In the genomic region with DNA sequence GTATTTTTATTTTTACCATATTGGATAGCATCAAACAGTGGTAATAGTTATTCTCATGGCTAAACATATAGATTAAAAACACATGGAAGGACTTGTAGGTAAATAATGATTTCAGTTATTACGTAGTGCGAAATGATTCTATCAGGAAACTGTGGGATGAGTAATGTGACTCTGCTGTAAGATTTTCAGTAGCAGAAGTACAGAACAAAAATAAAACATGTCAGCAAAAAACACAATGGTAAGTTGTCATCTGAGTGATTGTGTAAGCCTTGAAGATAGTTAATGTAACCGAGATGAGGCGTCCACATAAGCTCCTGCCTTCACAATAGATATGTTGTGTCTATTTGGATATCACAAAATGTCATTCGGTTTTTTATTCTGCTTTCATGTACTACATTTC, we compare ENCODE assay signal across 10 cellular contexts.
A peak's percentile ranks its signal among the peaks of the same experiment; 100 is the strongest.
DNase-seq lines count a peak whose midpoint lies in the region; ATAC-seq lines count a peak whose summit lies in the region.
"Had no signal": no experiment of that assay in that cellular context is flagged by ENCODE, and none has a peak within 500 bp of the region (broad histone marks: within the 10 kb centered on the region; RNA-seq: fewer than 3 reads in every experiment).

No MANE protein-coding gene starts in this region.

- ATAC-seq in T-helper 17 cell (peak; percentile 85), GM18520 (IDR thresholded peaks at IDR 0.05; ENCODE audit: unreplicated experiment) (no peak)

- H3K36me3 ChIP-seq in effector memory CD4-positive, alpha-beta T cell (ENCODE audit: control insufficient read depth, insufficient read depth, low read length): no peaks in the 10 kb centered on the region

- DNase-seq in activated CD4-positive, alpha-beta T cell treated with anti-CD3 and anti-CD28 coated beads, Interleukin-2, amount 10 ng/mL, durations not matched to agents 24 days and 14 days: no peak
- DNase-seq in activated CD4-positive, alpha-beta T cell treated with anti-CD3 and anti-CD28 coated beads for 1 hour: no peak
- DNase-seq in T-helper 17 cell: no peak
- DNase-seq in effector memory CD4-positive, alpha-beta T cell: no peak
- DNase-seq in pons (ENCODE audit: low spot score): peak; percentile 56
- DNase-seq in amygdala (lab: John Stamatoyannopoulos, UW): no peak
- no peak for DNase-seq in AG08396 (ENCODE audit: low spot score)
- DNase-seq: NK-92 treated with Interleukin-12 subunit alpha and Interleukin-12 subunit beta, amount 100 ng/mL, for 24 hours; T-helper 9 cell had no signal

- H3K9me3 Mint-ChIP-seq in activated CD4-positive, alpha-beta T cell treated with anti-CD3 and anti-CD28 coated beads, Interleukin-2, amount 10 ng/mL, durations not matched to agents 24 days and 14 days: no peaks in the 10 kb centered on the region

- no peaks in the 10 kb centered on the region for H3K27me3 Mint-ChIP-seq in activated CD4-positive, alpha-beta T cell treated with anti-CD3 and anti-CD28 coated beads, Interleukin-2, amount 10 ng/mL, durations not matched to agents 24 days and 14 days
- H3K27me3 Mint-ChIP-seq in T-helper 17 cell: no peaks in the 10 kb centered on the region

- intact Hi-C loops in activated CD4-positive, alpha-beta T cell treated with anti-CD3 and anti-CD28 coated beads, Interleukin-2, amount 10 ng/mL, durations not matched to agents 24 days and 14 days (cut with micrococcal nuclease): loop anchor here (1.0 kb wide), 3 partner anchors 14 to 28 kb away; no protein-coding TSS in a partner anchor

- no peaks in the 10 kb centered on the region for H3K27me3 ChIP-seq in effector memory CD4-positive, alpha-beta T cell (replicated peaks; ENCODE audit: control insufficient read depth, insufficient read depth, low read length, poor library complexity, severe bottlenecking)

- H3K36me3 Mint-ChIP-seq in activated CD4-positive, alpha-beta T cell treated with anti-CD3 and anti-CD28 coated beads, Interleukin-2, amount 10 ng/mL, durations not matched to agents 24 days and 14 days (ENCODE audit: low read depth): peaks cover 9% of the 10 kb centered on the region
- peaks cover 2% of the 10 kb centered on the region for H3K36me3 Mint-ChIP-seq in T-helper 17 cell (ENCODE audit: low read depth)

- H3K4me1 Mint-ChIP-seq in activated CD4-positive, alpha-beta T cell treated with anti-CD3 and anti-CD28 coated beads, Interleukin-2, amount 10 ng/mL, durations not matched to agents 24 days and 14 days: peaks cover 41% of the 10 kb centered on the region
- peaks cover 35% of the 10 kb centered on the region for H3K4me1 Mint-ChIP-seq in T-helper 17 cell

- peaks cover 23% of the 10 kb centered on the region for H3K4me1 ChIP-seq in effector memory CD4-positive, alpha-beta T cell (ENCODE audit: control insufficient read depth, insufficient read depth, low read length, poor library complexity, severe bottlenecking)

- H3K27ac ChIP-seq in effector memory CD4-positive, alpha-beta T cell (ENCODE audit: insufficient read depth, low read length, poor library complexity, severe bottlenecking): peak overlapping the region; percentile 62

- H3K9me3 ChIP-seq in T-helper 17 cell (ENCODE audit: control insufficient read depth, low read length, poor library complexity, severe bottlenecking): no peaks in the 10 kb centered on the region
- H3K9me3 ChIP-seq in effector memory CD4-positive, alpha-beta T cell (ENCODE audit: control insufficient read depth, low read length): no peaks in the 10 kb centered on the region

- H3K27ac Mint-ChIP-seq in activated CD4-positive, alpha-beta T cell treated with anti-CD3 and anti-CD28 coated beads, Interleukin-2, amount 10 ng/mL, durations not matched to agents 24 days and 14 days: peak overlapping the region; percentile 85
- H3K27ac Mint-ChIP-seq in T-helper 17 cell: peak overlapping the region; percentile 96

- no peak overlapping the region for H3K4me3 ChIP-seq in effector memory CD4-positive, alpha-beta T cell (ENCODE audit: insufficient read depth, low read depth, low read length, poor library complexity, severe bottlenecking)

- H3K4me3 Mint-ChIP-seq in activated CD4-positive, alpha-beta T cell treated with anti-CD3 and anti-CD28 coated beads, Interleukin-2, amount 10 ng/mL, durations not matched to agents 24 days and 14 days: peak overlapping the region; percentile 45
- H3K4me3 Mint-ChIP-seq in T-helper 17 cell: peak overlapping the region; percentile 31
